Comparison of ENCODE assay signal across 8 cellular contexts in the genomic region with DNA sequence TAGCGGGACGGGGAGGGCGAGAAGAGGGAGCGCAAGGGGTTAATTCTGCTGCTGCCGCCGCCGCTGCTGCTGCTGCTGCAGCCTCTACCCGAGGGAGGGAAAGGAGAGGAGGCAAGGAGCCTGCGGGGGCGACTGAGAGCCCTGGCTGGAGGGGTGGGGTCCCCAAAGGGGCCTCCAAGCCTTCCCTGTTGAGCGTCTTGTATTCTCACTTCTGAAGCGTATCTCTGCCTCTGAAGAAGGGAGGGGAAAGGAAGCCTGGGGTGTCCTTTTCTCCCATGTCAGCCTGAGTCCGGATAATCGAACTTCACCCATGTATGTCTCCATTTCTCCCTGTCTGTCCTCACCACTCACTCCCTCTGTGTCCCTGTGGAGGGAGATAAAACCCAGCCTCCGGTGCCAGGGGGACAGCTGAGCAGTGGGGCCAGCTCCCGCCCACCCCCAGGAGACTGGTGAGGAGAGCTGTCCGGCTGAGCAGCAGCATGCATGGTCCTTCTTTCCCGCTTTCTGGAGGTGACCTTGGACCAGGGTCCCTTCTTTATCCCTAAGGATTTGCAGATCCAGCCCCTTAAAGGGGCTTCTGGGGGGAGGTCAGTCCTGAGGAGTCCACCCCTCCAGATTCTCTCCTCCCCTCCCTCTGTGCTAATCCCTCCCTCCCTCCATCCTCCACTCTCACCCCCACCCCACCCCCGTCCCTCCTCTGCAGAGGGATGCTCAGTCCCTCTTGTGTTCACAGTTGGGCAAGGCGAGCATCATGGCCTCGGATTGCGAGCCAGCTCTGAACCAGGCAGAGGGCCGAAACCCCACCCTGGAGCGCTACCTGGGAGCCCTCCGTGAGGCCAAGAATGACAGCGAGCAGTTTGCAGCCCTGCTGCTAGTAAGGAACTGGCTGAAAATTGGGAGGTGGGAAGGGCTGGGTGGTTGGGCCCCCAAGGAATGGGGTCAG. TPM values are rescaled to one million over a fixed set of nuclear protein-coding genes. Genes with fewer than 3 reads are reported as not detected.
DNase-seq lines count a peak whose midpoint lies in the region; ATAC-seq and TF ChIP-seq lines count a peak whose summit lies in the region.

No MANE protein-coding gene starts in this region.

- peak; percentile 9 for DNase-seq in NCI-H146 (lab: John Stamatoyannopoulos, UW)
- DNase-seq in NCI-H146 treated with DMSO at 0.1 percent for 48 hours (lab: John Stamatoyannopoulos, UW; ENCODE audit: unreplicated experiment) = no peak
- peak; percentile 31 for DNase-seq in RPMI8226
- peak in 1 of 10 donors; percentile 26 for DNase-seq in dorsolateral prefrontal cortex
- DNase-seq in natural killer cell = no peak
- DNase-seq in NCI-H1105 treated with DMSO at 0.1 percent for 48 hours (lab: John Stamatoyannopoulos, UW) = no peak

- ATAC-seq in natural killer cell (no peak), HG03460 (IDR thresholded peaks at IDR 0.05; ENCODE audit: unreplicated experiment) (no peak), HG03139 (IDR thresholded peaks at IDR 0.05; ENCODE audit: unreplicated experiment) (no peak)

- no peaks in the 10 kb centered on the region for H3K27me3 ChIP-seq in dorsolateral prefrontal cortex

- no peaks in the 10 kb centered on the region for H3K27me3 Mint-ChIP-seq in natural killer cell (ENCODE audit: low read depth in 2 of 2)

- intact Hi-C loops in dorsolateral prefrontal cortex (cut with DNase I) (loop anchor here (5.0 to 10.0 kb wide), 2 partner anchors 284 to 366 kb away; a partner anchor contains a TSS), natural killer cell (cut with micrococcal nuclease) (no loop called here)

- peak overlapping the region; percentile 76 to 100 (median 96) for H3K4me3 ChIP-seq in dorsolateral prefrontal cortex

- H3K27ac Mint-ChIP-seq in natural killer cell = peak overlapping the region; percentile 93 to 96

- H3K9me3 Mint-ChIP-seq in natural killer cell = no peaks in the 10 kb centered on the region

- H3K36me3 Mint-ChIP-seq in natural killer cell = no peaks in the 10 kb centered on the region

- H3K27ac ChIP-seq in dorsolateral prefrontal cortex = peak overlapping the region; percentile 78 to 100 (median 99)

- peak in 1 of 56 donors; percentile 8 for TF ChIP-seq CTCF in dorsolateral prefrontal cortex (IDR thresholded peaks at IDR 0.05 in 54 of 56, conservative IDR thresholded peaks at IDR 0.05 in 2 of 56; ENCODE audit: low read depth in 1 of 56, partially characterized antibody in 56 of 56)
- no peak for TF ChIP-seq CTCF in natural killer cell (IDR thresholded peaks at IDR 0.05)

- peak overlapping the region; percentile 97 for H3K4me3 Mint-ChIP-seq in natural killer cell

- peaks cover 33 to 62% of the 10 kb centered on the region in 2 donors for H3K4me1 Mint-ChIP-seq in natural killer cell

RNA-seq across cellular contexts. Expression of a gene that starts 1.0 kb away (rescaled TPM):
- total RNA-seq in dorsolateral prefrontal cortex (100 to 1,000 TPM; 209 to 881 (median 618) TPM), natural killer cell (10 to 100 TPM in 1 of 3 donors, 1 to 10 TPM in 2; 7.9 to 10.7 (median 9.9) TPM)

RNA-seq across cellular contexts. Expression of a gene that starts 1.4 kb away (rescaled TPM):
- 100 to 1,000 TPM in 10 of 120 experiments, 10 to 100 TPM in 110; 66.0 to 125 (median 85.3) TPM for total RNA-seq in dorsolateral prefrontal cortex
- total RNA-seq in natural killer cell = 10 to 100 TPM; 51.3 to 75.0 (median 64.8) TPM

RNA-seq across cellular contexts. Expression of a gene that starts 14.5 kb away (rescaled TPM):
- total RNA-seq in dorsolateral prefrontal cortex (10 to 100 TPM in 48 of 120 experiments, 1 to 10 TPM in 72; 2.8 to 21.5 (median 9.1) TPM), natural killer cell (1 to 10 TPM; 6.6 to 7.3 (median 6.9) TPM)

Comparison
In these comparisons a context has a peak if more than half of its experiments do, and no peak if none do; other contexts are left out.
1. DNase-seq: peak in NCI-H146 (single experiment) and RPMI8226 (single experiment); none in NCI-H146 treated with DMSO at 0.1 percent for 48 hours (single experiment), natural killer cell (single experiment) and NCI-H1105 treated with DMSO at 0.1 percent for 48 hours (single experiment).
2. RNA of a gene that starts 1.0 kb away (total RNA-seq): 209 to 881 TPM in dorsolateral prefrontal cortex; 7.9 to 10.7 TPM in natural killer cell; every median in the first group is over 10 times any median in the second.